1 cellular context compared by ENCODE assay signal in genomic region chr1:1324084-1324523, GRCh38.
TF ChIP-seq lines count a peak whose summit lies in the region.

No MANE protein-coding gene starts in this region.

TF ChIP-seq in HEK293T, 16 proteins besides CTCF, POLR2A, EP300 and RAD21 (continued from another document):
- TF ChIP-seq SUZ12 (IDR thresholded peaks at IDR 0.05) (no peak), CTBP1 (IDR thresholded peaks at IDR 0.05; ENCODE audit: borderline replicate concordance) (no peak), LEF1 (IDR thresholded peaks at IDR 0.05; ENCODE audit: borderline replicate concordance) (no peak), ARNT (IDR thresholded peaks at IDR 0.05) (no peak)
